In the genomic region with DNA sequence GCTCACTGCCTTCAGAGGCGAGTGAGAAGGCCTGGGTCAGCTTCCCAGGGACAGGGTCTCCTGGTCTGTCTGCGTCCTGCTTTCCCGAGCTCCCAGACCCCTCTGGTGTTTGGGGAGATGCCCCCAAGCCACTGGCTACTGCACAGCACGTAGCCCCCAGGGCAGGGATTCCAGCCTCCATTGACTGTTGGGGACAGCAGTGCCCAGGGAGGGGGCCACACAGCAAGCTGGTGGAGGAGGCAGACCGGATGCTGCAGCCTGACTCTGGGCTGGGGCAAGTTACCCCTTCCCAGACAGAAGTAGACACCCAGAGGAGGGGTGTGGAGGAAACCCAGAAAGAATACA, we compare ENCODE assay signal across 19 cellular contexts. TPM values are rescaled to one million over a fixed set of nuclear protein-coding genes. Genes with fewer than 3 reads are reported as not detected.
DNase-seq lines count a peak whose midpoint lies in the region; ATAC-seq lines count a peak whose summit lies in the region.
"Had no signal": no experiment of that assay in that cellular context is flagged by ENCODE, and none has a peak within 500 bp of the region (broad histone marks: within the 10 kb centered on the region; RNA-seq: fewer than 3 reads in every experiment).

No MANE protein-coding gene starts in this region.

- H3K4me1 Mint-ChIP-seq in naive B cell, result peaks cover 19 to 44% (median 35%) of the 10 kb centered on the region in 3 donors

- no peak overlapping the region for H3K27ac ChIP-seq in right cardiac atrium (ENCODE audit: low read length)
- H3K27ac ChIP-seq in effector memory CD4-positive, alpha-beta T cell (ENCODE audit: insufficient read depth, low read length, poor library complexity, severe bottlenecking), result no peak overlapping the region
- H3K27ac ChIP-seq in aorta (ENCODE audit: low read depth in 1 of 2, low read length in 2 of 2), result no peak overlapping the region
- H3K27ac ChIP-seq: adrenal gland, C4-2B, HL-60, left lung, parathyroid adenoma, vagina had no signal

- H3K4me3 Mint-ChIP-seq in naive B cell, result peak overlapping the region in 5 of 8 donors; percentile 16 to 68 (median 56)

- H3K4me3 ChIP-seq in right cardiac atrium (ENCODE audit: low read length) (no peak overlapping the region), aorta (ENCODE audit: low read length in 2 of 2) (no peak overlapping the region)
- peak overlapping the region; percentile 55 for H3K4me3 ChIP-seq in effector memory CD4-positive, alpha-beta T cell (ENCODE audit: insufficient read depth, low read depth, low read length, poor library complexity, severe bottlenecking)

- no peaks in the 10 kb centered on the region for H3K9me3 Mint-ChIP-seq in naive B cell
- H3K9me3 Mint-ChIP-seq: activated T-helper 2 cell treated with anti-CD3 and anti-CD28 coated beads, Interferon-gamma antibody, Interleukin-2, Interleukin-4, amounts not matched to agents 10 μg/mL and 5 μg/mL and 100 μg/mL, durations not matched to agents 14 hours and 24 hours and 36 hours; stimulated activated naive CD8-positive, alpha-beta T cell treated with anti-CD3 and anti-CD28 coated beads, Interleukin-15, Interleukin-2, amounts not matched to agents 100 ng/mL and 50 ng/mL, for 24 hours had no signal

- peak; percentile 55 for DNase-seq in cardiac septum (ENCODE audit: low spot score)
- DNase-seq in right cardiac atrium, result no peak
- DNase-seq in effector memory CD4-positive, alpha-beta T cell, result no peak
- DNase-seq in naive B cell, result no peak
- peak in 1 of 2 donors; percentile 49 for DNase-seq in aorta
- DNase-seq in cerebellar cortex (ENCODE audit: low spot score), result no peak
- DNase-seq in NCI-H526 treated with DMSO at 0.1 percent for 48 hours (lab: John Stamatoyannopoulos, UW), result no peak
- DNase-seq: NCI-H187, NCI-H345 had no signal

- H3K9me3 ChIP-seq in right cardiac atrium (ENCODE audit: control insufficient read depth, low read length) (no peaks in the 10 kb centered on the region), aorta (ENCODE audit: control insufficient read depth, low read length) (no peaks in the 10 kb centered on the region)
- no peaks in the 10 kb centered on the region for H3K9me3 ChIP-seq in effector memory CD4-positive, alpha-beta T cell (ENCODE audit: control insufficient read depth, low read length)
- H3K9me3 ChIP-seq: A549, adrenal gland, left lung, vagina had no signal

- H3K4me1 ChIP-seq in right cardiac atrium (ENCODE audit: control insufficient read depth, insufficient read depth, low read length), result no peaks in the 10 kb centered on the region
- peaks cover 12% of the 10 kb centered on the region for H3K4me1 ChIP-seq in effector memory CD4-positive, alpha-beta T cell (ENCODE audit: control insufficient read depth, insufficient read depth, low read length, poor library complexity, severe bottlenecking)
- H3K4me1 ChIP-seq in aorta (ENCODE audit: control insufficient read depth in 1 of 2, insufficient read depth in 2 of 2, low read length in 2 of 2), result no peaks in the 10 kb centered on the region
- H3K4me1 ChIP-seq: A549, adrenal gland, parathyroid adenoma had no signal

- H3K27me3 Mint-ChIP-seq in naive B cell, result peaks cover 0 to 28% (median 16%) of the 10 kb centered on the region in 3 donors
- H3K27me3 Mint-ChIP-seq: stimulated activated naive CD8-positive, alpha-beta T cell treated with anti-CD3 and anti-CD28 coated beads, Interleukin-15, Interleukin-2, amounts not matched to agents 100 ng/mL and 50 ng/mL, for 24 hours had no signal

- no peaks in the 10 kb centered on the region for H3K36me3 ChIP-seq in effector memory CD4-positive, alpha-beta T cell (ENCODE audit: control insufficient read depth, insufficient read depth, low read length)
- H3K36me3 ChIP-seq in aorta (ENCODE audit: control insufficient read depth in 1 of 2, insufficient read depth in 2 of 2, low read length in 1 of 2), result no peaks in the 10 kb centered on the region
- H3K36me3 ChIP-seq: adrenal gland, left lung, vagina had no signal

- H3K27ac Mint-ChIP-seq in naive B cell, result no peak overlapping the region
- H3K27ac Mint-ChIP-seq: activated T-helper 2 cell treated with anti-CD3 and anti-CD28 coated beads, Interferon-gamma antibody, Interleukin-2, Interleukin-4, amounts not matched to agents 10 μg/mL and 5 μg/mL and 100 μg/mL, durations not matched to agents 14 hours and 24 hours and 36 hours; stimulated activated naive CD8-positive, alpha-beta T cell treated with anti-CD3 and anti-CD28 coated beads, Interleukin-15, Interleukin-2, amounts not matched to agents 100 ng/mL and 50 ng/mL, for 24 hours had no signal

- 68% methylated on average over 5 of the region's 5 CpGs for WGBS in right cardiac atrium
- WGBS in aorta, 2 donors, result 89 to 96% methylated on average over 5 of the region's 5 CpGs

- ATAC-seq in right cardiac atrium (no peak), naive B cell (ENCODE audit: low read depth in 2 of 2) (no peak), aorta (ENCODE audit: low FRiP score) (peak; percentile 3), HG03378 (IDR thresholded peaks at IDR 0.05; ENCODE audit: unreplicated experiment) (no peak)

- H3K27me3 ChIP-seq in right cardiac atrium (ENCODE audit: control insufficient read depth, insufficient read depth), result no peaks in the 10 kb centered on the region
- H3K27me3 ChIP-seq in effector memory CD4-positive, alpha-beta T cell (replicated peaks; ENCODE audit: control insufficient read depth, insufficient read depth, low read length, poor library complexity, severe bottlenecking), result no peaks in the 10 kb centered on the region
- no peaks in the 10 kb centered on the region for H3K27me3 ChIP-seq in aorta (ENCODE audit: control insufficient read depth in 1 of 2, insufficient read depth in 2 of 2, low read length in 1 of 2)
- H3K27me3 ChIP-seq: adrenal gland, vagina had no signal

- H3K36me3 Mint-ChIP-seq in naive B cell, result no peaks in the 10 kb centered on the region

- intact Hi-C loops in cardiac septum (cut with DNase I) (no loop called here), right cardiac atrium (cut with DNase I) (no loop called here), aorta (cut with DNase I) (no loop called here)

RNA-seq across cellular contexts. Expression of a gene that starts 0.6 kb away (rescaled TPM):
- total RNA-seq in cardiac septum (1.3 TPM), right cardiac atrium (1 to 10 TPM; 2.5 to 3.2 (median 2.8) TPM), aorta (1 to 10 TPM in 1 of 2 donors, under 1 TPM in 1; 0.84 to 3.0 TPM)
- polyA plus RNA-seq in right cardiac atrium (1.7 TPM), naive B cell (ENCODE audit: low read depth in 6 of 6) (under 1 TPM in 1 of 6 donors, not detected in 5; 0.21 TPM), aorta (1 to 10 TPM in 1 of 2 donors, not detected in 1; 2.0 TPM)
